14 cellular contexts compared by ENCODE assay signal in the genomic region with DNA sequence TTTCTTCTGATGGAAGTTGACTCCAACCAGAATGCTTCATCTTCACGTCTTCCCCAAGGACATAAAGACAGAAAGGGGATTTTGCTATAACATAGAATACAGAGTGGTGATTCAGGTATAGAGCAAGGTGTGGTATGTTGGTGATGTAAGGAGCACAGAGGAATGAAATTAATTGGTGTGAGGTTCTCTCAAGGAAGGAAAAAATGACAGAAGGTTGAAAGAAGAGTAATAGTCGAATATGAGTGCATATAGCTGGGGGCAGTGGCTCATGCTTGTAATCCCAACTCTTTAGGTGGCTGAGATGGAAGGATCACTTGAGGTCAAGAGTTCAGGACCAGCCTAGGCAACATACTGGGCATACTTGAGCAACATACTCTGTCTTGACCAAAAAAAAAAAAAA. TPM values are rescaled to one million over a fixed set of nuclear protein-coding genes. Genes with fewer than 3 reads are reported as not detected.
A peak's percentile ranks its signal among the peaks of the same experiment; 100 is the strongest.
DNase-seq lines count a peak whose midpoint lies in the region; ATAC-seq, FAIRE-seq and TF ChIP-seq lines count a peak whose summit lies in the region.
"Had no signal": no experiment of that assay in that cellular context is flagged by ENCODE, and none has a peak within 500 bp of the region (broad histone marks: within the 10 kb centered on the region; RNA-seq: fewer than 3 reads in every experiment).

No MANE protein-coding gene starts in this region.

- H3K36me3 Mint-ChIP-seq in activated CD4-positive, alpha-beta T cell treated with anti-CD3 and anti-CD28 coated beads, Interleukin-2, amount 10 ng/mL, durations not matched to agents 24 days and 14 days (ENCODE audit: low read depth), result peaks cover 13% of the 10 kb centered on the region

- peaks cover 11% of the 10 kb centered on the region for H3K4me1 Mint-ChIP-seq in activated CD4-positive, alpha-beta T cell treated with anti-CD3 and anti-CD28 coated beads, Interleukin-2, amount 10 ng/mL, durations not matched to agents 24 days and 14 days

- POLR2A ChIA-PET in K562 (lab: Yijun Ruan, JAX), result interaction anchor here (1.0 to 1.5 kb wide), 3 partner anchors 9 to 72 kb away, joined by 3 read pairs; no protein-coding TSS in a partner anchor

- H3K9me1 ChIP-seq in K562 (ENCODE audit: control insufficient read depth, insufficient read depth, low read length), result peaks cover 8% of the 10 kb centered on the region

- H2AFZ ChIP-seq in DND-41 (ENCODE audit: low read depth, low read length), result no peak overlapping the region
- no peak overlapping the region for H2AFZ ChIP-seq in K562 (ENCODE audit: low read depth, low read length)

- ATAC-seq in DND-41 (ENCODE audit: insufficient read depth, low read depth) (0 out of 3 replicates have a peak, but pooled peaks have one; percentile 3), K562 (0 out of 3 replicates have a peak, but pooled peaks have one; percentile 11), psoas muscle (no peak), GM18861 (IDR thresholded peaks at IDR 0.05; ENCODE audit: unreplicated experiment) (no peak)
- ATAC-seq: HCT116 had no signal

- intact Hi-C loops in activated CD4-positive, alpha-beta T cell treated with anti-CD3 and anti-CD28 coated beads, Interleukin-2, amount 10 ng/mL, durations not matched to agents 24 days and 14 days (cut with micrococcal nuclease), result no loop called here
- intact Hi-C loops in K562 (cut with micrococcal nuclease) (no loop called here), psoas muscle (cut with DNase I) (no loop called here)

- H3K27ac ChIP-seq in DND-41 (ENCODE audit: low read length) (no peak overlapping the region), K562 (ENCODE audit: extremely low read depth, low read depth, low read length) (no peak overlapping the region), psoas muscle (peak overlapping the region; percentile 18)
- H3K27ac ChIP-seq: BLaER1 had no signal

- in situ Hi-C loops in K562 (cut with MboI), result no loop called here

- no peaks in the 10 kb centered on the region for H3K27me3 ChIP-seq in DND-41 (ENCODE audit: insufficient read depth, low read length, poor library complexity)
- H3K27me3 ChIP-seq in K562 (ENCODE audit: control insufficient read depth in 2 of 2, insufficient read depth in 2 of 2, low read length in 2 of 2), result no peaks in the 10 kb centered on the region
- H3K27me3 ChIP-seq in psoas muscle (ENCODE audit: insufficient read depth in 3 of 3, low read length in 2 of 3), result no peaks in the 10 kb centered on the region
- H3K27me3 ChIP-seq: BLaER1 had no signal

- no peaks in the 10 kb centered on the region for H3K9me3 Mint-ChIP-seq in activated CD4-positive, alpha-beta T cell treated with anti-CD3 and anti-CD28 coated beads, Interleukin-2, amount 10 ng/mL, durations not matched to agents 24 days and 14 days

- no peak overlapping the region for H3K4me3 ChIP-seq in DND-41 (ENCODE audit: low read depth in 1 of 2, low read length in 2 of 2)
- no peak overlapping the region for H3K4me3 ChIP-seq in K562
- no peak overlapping the region for H3K4me3 ChIP-seq in psoas muscle
- H3K4me3 ChIP-seq: BLaER1 had no signal

- H3K79me2 ChIP-seq in DND-41 (ENCODE audit: insufficient read depth, low read length) (peaks cover 95% of the 10 kb centered on the region), K562 (ENCODE audit: control insufficient read depth, insufficient read depth, low read length) (peaks cover 95% of the 10 kb centered on the region)

- peaks cover 53% of the 10 kb centered on the region for H4K20me1 ChIP-seq in DND-41 (ENCODE audit: insufficient read depth, low read length)
- H4K20me1 ChIP-seq in K562 (replicated peaks; ENCODE audit: control insufficient read depth, insufficient read depth, low read length), result peaks cover 10% of the 10 kb centered on the region; the same call in 1 of the 2 replicates

- WGBS in K562 (ENCODE audit: insufficient coverage, low coverage, missing lambda C conversion rate), result 72% methylated on average over 2 of the region's 2 CpGs
- WGBS in psoas muscle, 3 donors, result 89 to 94% (median 90%) methylated on average over 2 of the region's 2 CpGs

- DNase-seq in activated CD4-positive, alpha-beta T cell treated with anti-CD3 and anti-CD28 coated beads, Interleukin-2, amount 10 ng/mL, durations not matched to agents 24 days and 14 days, result peak; percentile 15
- no peak for DNase-seq in activated CD4-positive, alpha-beta T cell treated with anti-CD3 and anti-CD28 coated beads, Interleukin-2, amount 50 U/mL, for 1 hour
- no peak for DNase-seq in DND-41
- no peak for DNase-seq in K562 (ENCODE audit: extremely low read depth in 1 of 4, low spot score in 3 of 4)
- DNase-seq in psoas muscle, result no peak
- no peak for DNase-seq in HCEC 1CT
- DNase-seq in NCI-H524 treated with DMSO at 0.1 percent for 48 hours (lab: John Stamatoyannopoulos, UW), result no peak
- DNase-seq: 8988T, AML-193, DMS53 had no signal

- H3K9ac ChIP-seq in DND-41 (ENCODE audit: low read depth, low read length), result no peak overlapping the region
- H3K9ac ChIP-seq in K562 (ENCODE audit: insufficient read depth in 1 of 2, low read depth in 2 of 2, low read length in 2 of 2), result no peak overlapping the region
- H3K9ac ChIP-seq: BLaER1 had no signal

- H3K9me3 ChIP-seq in DND-41 (ENCODE audit: insufficient read depth, low read length, severe bottlenecking) (no peaks in the 10 kb centered on the region), K562 (replicated peaks; ENCODE audit: control insufficient read depth, insufficient read depth, low read depth, low read length) (no peaks in the 10 kb centered on the region), psoas muscle (no peaks in the 10 kb centered on the region)
- H3K9me3 ChIP-seq: BLaER1 had no signal

- H3K36me3 ChIP-seq in DND-41 (ENCODE audit: insufficient read depth, low read length) (peaks cover 12% of the 10 kb centered on the region; the same call in 1 of the 2 replicates), K562 (ENCODE audit: control insufficient read depth, insufficient read depth, low read length) (peaks cover 40% of the 10 kb centered on the region; the same call in 2 of the 3 replicates), psoas muscle (ENCODE audit: insufficient read depth in 1 of 2, low read depth in 1 of 2) (no peaks in the 10 kb centered on the region)

- TF ChIP-seq EP300 in K562 (IDR thresholded peaks at IDR 0.05; ENCODE audit: low read length), result no peak

- TF ChIP-seq CTCF in DND-41 (IDR thresholded peaks at IDR 0.05; ENCODE audit: borderline replicate concordance, extremely low read depth, low read length, poor library complexity, severe bottlenecking) (no peak), K562 (IDR thresholded peaks at IDR 0.05 in 2 of 3, conservative IDR thresholded peaks at IDR 0.05 in 1 of 3; ENCODE audit: insufficient read depth in 2 of 3, low read depth in 1 of 3, low read length in 3 of 3) (no peak), psoas muscle (IDR thresholded peaks at IDR 0.05) (no peak)

- CTCF ChIA-PET in K562 (lab: Yijun Ruan, JAX; ENCODE audit: low intra/inter-chr PET ratio), result no interaction called here

- no peak overlapping the region for H3K27ac Mint-ChIP-seq in activated CD4-positive, alpha-beta T cell treated with anti-CD3 and anti-CD28 coated beads, Interleukin-2, amount 10 ng/mL, durations not matched to agents 24 days and 14 days

- no peak for FAIRE-seq in K562 (lab: Jason Lieb, UNC)
- FAIRE-seq: HTR-8/SVneo had no signal

- H3K4me2 ChIP-seq in DND-41 (ENCODE audit: insufficient read depth, low read length), result no peak overlapping the region
- no peak overlapping the region for H3K4me2 ChIP-seq in K562 (ENCODE audit: insufficient read depth, low read length)
- H3K4me2 ChIP-seq: BLaER1 had no signal

- no TSS peak for BruUV-seq in K562 (replicated peaks; lab: Mats Ljungman, UMichigan)

- H3K4me1 ChIP-seq in DND-41 (ENCODE audit: insufficient read depth, low read length) (no peaks in the 10 kb centered on the region), K562 (replicated peaks in 1 of 2; ENCODE audit: control insufficient read depth in 2 of 2, insufficient read depth in 2 of 2, low read length in 2 of 2) (peaks cover 3 to 15% of the 10 kb centered on the region in 2 experiments), psoas muscle (peaks cover 85% of the 10 kb centered on the region)
- H3K4me1 ChIP-seq: BLaER1 had no signal

- no peaks in the 10 kb centered on the region for H3K27me3 Mint-ChIP-seq in activated CD4-positive, alpha-beta T cell treated with anti-CD3 and anti-CD28 coated beads, Interleukin-2, amount 10 ng/mL, durations not matched to agents 24 days and 14 days

- TF ChIP-seq RAD21 in K562 (CRISPR knock-in tag; conservative IDR thresholded peaks at IDR 0.05 in 1 of 2, IDR thresholded peaks at IDR 0.05 in 1 of 2), result no peak

- no peak overlapping the region for H3K4me3 Mint-ChIP-seq in activated CD4-positive, alpha-beta T cell treated with anti-CD3 and anti-CD28 coated beads, Interleukin-2, amount 10 ng/mL, durations not matched to agents 24 days and 14 days

- no peak for TF ChIP-seq POLR2A in K562 (conservative IDR thresholded peaks at IDR 0.05)

TF ChIP-seq in K562, 482 proteins besides CTCF, POLR2A, EP300 and RAD21 (continues in another document):
- TF ChIP-seq ZNF764 (CRISPR knock-in tag; IDR thresholded peaks at IDR 0.05; ENCODE audit: low read depth), result no peak
- no peak for TF ChIP-seq ZNF239 (CRISPR knock-in tag; IDR thresholded peaks at IDR 0.05)

RNA-seq across cellular contexts. Expression of a gene that starts 20.1 kb away (rescaled TPM):
- total RNA-seq in activated CD4-positive, alpha-beta T cell treated with anti-CD3 and anti-CD28 coated beads, Interleukin-2, amount 10 ng/mL, durations not matched to agents 24 days and 14 days, result 13.6 and 16.7 TPM in 2 replicates
- total RNA-seq in K562 (2011; cell fraction: chromatin; rRNA removed; ENCODE audit: low replicate concordance), result 83.2 and 85.7 TPM in 2 replicates
- total RNA-seq in K562 (2011; cell fraction: nucleolus; rRNA removed), result 15.8 and 19.9 TPM in 2 replicates
- 25.1 and 27.5 TPM in 2 replicates for total RNA-seq in K562 (2011; cell fraction: nucleoplasm; rRNA removed)
- total RNA-seq in K562 (2014; rRNA removed) (9.0 and 9.5 TPM in 2 replicates), K562 (2014; rRNA removed; fragmentation: Illumina TruSeq; extraction: Trizol) (16.0 and 18.7 TPM in 2 replicates), K562 (2015; rRNA removed; fragmentation: Illumina TruSeq; extraction: Trizol) (13.0 and 13.6 TPM in 2 replicates), K562 (2021) (14.7 TPM in 2 replicates), psoas muscle (10 to 100 TPM; 50.9 to 79.8 (median 56.8) TPM)
- polyA plus RNA-seq in K562 (2011; rRNA removed) (17.4 and 17.9 TPM in 2 replicates), K562 (2014; fragmentation: Illumina TruSeq; extraction: Trizol) (11.8 and 13.0 TPM in 2 replicates), K562 (2014; fragmentation: Nextera tagmentation; extraction: Ambion mirVana) (1 to 10 TPM; 3.5 to 4.2 TPM), K562 (2014; rRNA removed) (10.1 and 11.9 TPM in 2 replicates), psoas muscle (10 to 100 TPM in 2 of 3 donors, 1 to 10 TPM in 1; 8.7 to 53.3 (median 20.8) TPM)
- polyA plus RNA-seq in K562 (2011; cell fraction: cytosol; rRNA removed), result 6.1 and 8.0 TPM in 2 replicates
- 14.6 and 18.0 TPM in 2 replicates for polyA plus RNA-seq in K562 (2011; cell fraction: nucleus; rRNA removed)
- 7.9 and 12.6 TPM in 2 replicates for polyA plus RNA-seq in K562 (2012)
- polyA minus RNA-seq in K562 (2011; rRNA and poly(A)+ RNA removed), result 26.5 and 30.1 TPM in 2 replicates
- polyA minus RNA-seq in K562 (2011; cell fraction: cytosol; rRNA and poly(A)+ RNA removed), result 7.4 and 10.6 TPM in 2 replicates
- 15.9 and 24.1 TPM in 2 replicates for polyA minus RNA-seq in K562 (2011; cell fraction: nucleus; rRNA and poly(A)+ RNA removed)

Comparison
In these comparisons a context has a peak if more than half of its experiments do, and no peak if none do; other contexts are left out.
1. ATAC-seq: peak in DND-41 (single experiment) and K562 (single experiment); none in psoas muscle (0 of 4) and GM18861 (single experiment).